ENCODE assay signal across 24 cellular contexts in the genomic region with DNA sequence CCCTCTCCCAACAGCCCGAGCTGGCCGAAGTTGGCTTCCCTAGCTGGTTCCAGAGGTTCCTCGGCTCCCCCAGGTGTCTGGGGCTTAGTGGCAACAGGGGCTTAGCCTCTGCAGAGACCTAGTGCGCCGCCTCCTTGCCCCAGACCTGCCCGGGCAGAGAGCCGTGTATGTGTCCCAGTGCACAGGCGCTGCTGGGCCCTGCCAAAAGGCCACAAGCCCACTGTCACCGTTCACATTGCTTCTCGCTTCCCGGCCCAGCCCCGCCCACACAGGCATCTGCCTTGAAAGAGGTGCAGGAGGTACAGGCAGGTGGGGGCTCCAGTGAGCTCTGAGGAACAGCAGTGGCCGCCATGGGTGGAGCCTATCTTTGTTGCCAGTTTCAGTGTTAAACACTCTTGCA. TPM values are rescaled to one million over a fixed set of nuclear protein-coding genes. Genes with fewer than 3 reads are reported as not detected.
DNase-seq lines count a peak whose midpoint lies in the region; ATAC-seq lines count a peak whose summit lies in the region.
"Had no signal": no experiment of that assay in that cellular context is flagged by ENCODE, and none has a peak within 500 bp of the region (broad histone marks: within the 10 kb centered on the region; RNA-seq: fewer than 3 reads in every experiment).

No MANE protein-coding gene starts in this region.

- H3K4me1 ChIP-seq in neuronal stem cell (ENCODE audit: control insufficient read depth in 2 of 2, insufficient read depth in 1 of 2, low read depth in 1 of 2, low read length in 2 of 2) = peaks cover 10 to 18% of the 10 kb centered on the region in 2 donors

- H4K91ac ChIP-seq in neuronal stem cell (ENCODE audit: low read depth, low read length, poor library complexity) = no peak overlapping the region

- peaks cover 0 to 9% (median 2%) of the 10 kb centered on the region in 3 donors for H3K27me3 Mint-ChIP-seq in immature natural killer cell (ENCODE audit: low read depth in 3 of 3)
- H3K27me3 Mint-ChIP-seq: CD4-positive, alpha-beta memory T cell had no signal

- H3K4ac ChIP-seq in neuronal stem cell (ENCODE audit: low read length) = no peak overlapping the region

- no peak overlapping the region for H3K9ac ChIP-seq in neuronal stem cell (ENCODE audit: low read depth, low read length, poor library complexity)
- H3K9ac ChIP-seq: KMS-11 had no signal

- H3K4me2 ChIP-seq in neuronal stem cell (ENCODE audit: insufficient read depth, low read length, poor library complexity, severe bottlenecking) = no peak overlapping the region
- H3K4me2 ChIP-seq: KMS-11 had no signal

- H2AFZ ChIP-seq in neuronal stem cell (ENCODE audit: low read length) = no peak overlapping the region

- no peak overlapping the region for H3K27ac Mint-ChIP-seq in immature natural killer cell

- no peaks in the 10 kb centered on the region for H3K36me3 Mint-ChIP-seq in immature natural killer cell

- peaks cover 9 to 12% of the 10 kb centered on the region in 2 donors for H3K4me1 Mint-ChIP-seq in immature natural killer cell

- H3K79me1 ChIP-seq in neuronal stem cell (ENCODE audit: low read depth, low read length) = peaks cover 12% of the 10 kb centered on the region

- WGBS in neuronal stem cell (ENCODE audit: extremely low coverage in 2 of 2, insufficient read length in 2 of 2, insufficient replicate concordance in 1 of 2), 2 donors = no CpG with 5 or more reads among the region's 13 CpGs

- H2AK5ac ChIP-seq in neuronal stem cell (ENCODE audit: low read depth, low read length) = no peak overlapping the region

- no peaks in the 10 kb centered on the region for H3K9me3 Mint-ChIP-seq in immature natural killer cell
- H3K9me3 Mint-ChIP-seq: CD4-positive, alpha-beta memory T cell had no signal

- H3K36me3 ChIP-seq in H7 (replicated peaks; ENCODE audit: control insufficient read depth, insufficient read depth, low read length) = no peaks in the 10 kb centered on the region
- peaks cover 0 to 2% of the 10 kb centered on the region in 2 donors for H3K36me3 ChIP-seq in neuronal stem cell (replicated peaks in 1 of 2; ENCODE audit: control insufficient read depth in 2 of 2, insufficient read depth in 2 of 2, low read length in 2 of 2)

- ATAC-seq in activated CD4-positive, CD25-positive, alpha-beta regulatory T cell treated with anti-CD3 and anti-CD28 coated beads, Interleukin-2, amount 50 U/mL, for 24 hours = no peak
- ATAC-seq: GM12878 had no signal

- H3K27me3 ChIP-seq in H7 (ENCODE audit: control insufficient read depth, insufficient read depth, low read length) (no peaks in the 10 kb centered on the region), neuronal stem cell (ENCODE audit: control insufficient read depth in 3 of 3, insufficient read depth in 3 of 3, low read depth in 1 of 3, low read length in 3 of 3) (peaks cover 0 to 2% (median 0%) of the 10 kb centered on the region in 3 experiments)

- no peak overlapping the region for H3K4me3 ChIP-seq in H7 (ENCODE audit: insufficient read depth, low read depth, low read length)
- no peak overlapping the region for H3K4me3 ChIP-seq in neuronal stem cell (ENCODE audit: low read length in 2 of 2)
- H3K4me3 ChIP-seq: GM12878 had no signal

- no peak overlapping the region for H3K4me3 Mint-ChIP-seq in immature natural killer cell
- H3K4me3 Mint-ChIP-seq: CD4-positive, alpha-beta memory T cell had no signal

- H2BK120ac ChIP-seq in neuronal stem cell (ENCODE audit: low read depth, low read length) = no peak overlapping the region

- no peaks in the 10 kb centered on the region for H3K9me3 ChIP-seq in neuronal stem cell (replicated peaks in 1 of 2; ENCODE audit: control insufficient read depth in 2 of 2, insufficient read depth in 1 of 2, low read depth in 1 of 2, low read length in 2 of 2)
- H3K9me3 ChIP-seq: Caco-2 had no signal

- no peak overlapping the region for H4K8ac ChIP-seq in neuronal stem cell (ENCODE audit: low read depth, low read length)

- H2BK15ac ChIP-seq in neuronal stem cell (ENCODE audit: low read length) = no peak overlapping the region

- no peak overlapping the region for H2BK12ac ChIP-seq in neuronal stem cell (ENCODE audit: low read length)

- H2BK5ac ChIP-seq in neuronal stem cell (ENCODE audit: low read length) = peak overlapping the region; percentile 75

- H3K23ac ChIP-seq in neuronal stem cell (ENCODE audit: low read depth, low read length, poor library complexity) = no peak overlapping the region

- H3K27ac ChIP-seq in neuronal stem cell (replicated peaks; ENCODE audit: low read length) = no peak overlapping the region
- H3K27ac ChIP-seq: KMS-11, RWPE1 had no signal

- no peak overlapping the region for H3K14ac ChIP-seq in neuronal stem cell (ENCODE audit: low read length)

- peak overlapping the region; percentile 71 for H3K18ac ChIP-seq in neuronal stem cell (ENCODE audit: low read length)

- DNase-seq in H7 = peak; percentile 77
- DNase-seq in RPMI8226 = peak; percentile 54
- DNase-seq in iPS-NIHi11 (ENCODE audit: low spot score) = peak; percentile 54
- DNase-seq in neuronal stem cell (ENCODE audit: low spot score) = no peak
- no peak for DNase-seq in immature natural killer cell
- no peak for DNase-seq in NCI-H446 treated with DMSO at 0.1 percent for 48 hours (lab: John Stamatoyannopoulos, UW)
- DNase-seq: C1 segment of cervical spinal cord; CD4-positive, alpha-beta memory T cell; GDM1; IMR-90; NCI-H1048; NCI-H1417; NCI-H1694 treated with DMSO at 0.1 percent for 48 hours; NCI-H2081; NCI-H2227 treated with DMSO at 0.1 percent for 48 hours; NCI-H510A; NCI-H69; SHP77; T-helper 1 cell had no signal

RNA-seq across cellular contexts. Expression of a gene that starts 2.5 kb away (rescaled TPM):
- total RNA-seq in H7 (2014; rRNA removed; shearing (Covaris generic)) = 9.5 and 11.3 TPM in 2 replicates
- polyA plus RNA-seq in neuronal stem cell (2013, experiment 1 of 2) = 18.8 TPM
- 19.4 TPM for polyA plus RNA-seq in neuronal stem cell (2013, experiment 2 of 2)
- 10 to 100 TPM in 1 of 3 donors, 1 to 10 TPM in 2; 5.3 to 11.3 (median 7.4) TPM for polyA plus RNA-seq in immature natural killer cell

RNA-seq across cellular contexts. Expression of a gene that starts 21.7 kb away (rescaled TPM):
- total RNA-seq in H7 (2014; rRNA removed; shearing (Covaris generic)) = 13.8 and 18.2 TPM in 2 replicates
- 3.7 TPM for polyA plus RNA-seq in neuronal stem cell (2013, experiment 1 of 2)
- polyA plus RNA-seq in neuronal stem cell (2013, experiment 2 of 2) = 3.8 TPM
- polyA plus RNA-seq in immature natural killer cell = 1 to 10 TPM; 4.4 to 8.0 (median 4.6) TPM

RNA-seq across cellular contexts. Expression of a gene that starts 35.1 kb away (rescaled TPM):
- 2.8 and 5.5 TPM in 2 replicates for total RNA-seq in H7 (2014; rRNA removed; shearing (Covaris generic))
- 4.0 TPM for polyA plus RNA-seq in neuronal stem cell (2013, experiment 1 of 2)
- polyA plus RNA-seq in neuronal stem cell (2013, experiment 2 of 2) = 3.9 TPM
- polyA plus RNA-seq in immature natural killer cell = under 1 TPM in 2 of 3 donors, not detected in 1; 0.33 to 0.73 TPM
- polyA plus RNA-seq: CD4-positive, alpha-beta memory T cell had no signal

RNA-seq across cellular contexts. Expression of a gene that starts 39.4 kb away (rescaled TPM):
- total RNA-seq in H7 (2014; rRNA removed; shearing (Covaris generic)) = 28.5 and 33.5 TPM in 2 replicates
- 29.0 TPM for polyA plus RNA-seq in neuronal stem cell (2013, experiment 1 of 2)
- 28.1 TPM for polyA plus RNA-seq in neuronal stem cell (2013, experiment 2 of 2)
- 10 to 100 TPM in 2 of 3 donors, 1 to 10 TPM in 1; 6.9 to 27.4 (median 11.5) TPM for polyA plus RNA-seq in immature natural killer cell

Comparison
In these comparisons a context has a peak if more than half of its experiments do, and no peak if none do; other contexts are left out.
1. DNase-seq: peak in H7 (single experiment), RPMI8226 (single experiment) and iPS-NIHi11 (single experiment); none in neuronal stem cell (single experiment), immature natural killer cell (0 of 3) and NCI-H446 treated with DMSO at 0.1 percent for 48 hours (single experiment).